In genomic region chr10:73215749-73216148, GRCh38 we compare ENCODE assay signal across 37 cellular contexts.
"Had no signal": no experiment of that assay in that cellular context is flagged by ENCODE, and none has a peak within 500 bp of the region (broad histone marks: within the 10 kb centered on the region; RNA-seq: fewer than 3 reads in every experiment).

No MANE protein-coding gene starts in this region.

- H3K27me3 Mint-ChIP-seq: activated B cell treated with CpG ODN at 0.5 μM for 24 hours; activated CD4-positive, alpha-beta memory T cell treated with anti-CD3 and anti-CD28 coated beads for 36 hours; activated CD4-positive, alpha-beta T cell treated with anti-CD3 and anti-CD28 coated beads, Interleukin-2, amount 10 ng/mL, durations not matched to agents 24 days and 14 days; activated CD8-positive, alpha-beta T cell treated with anti-CD3 and anti-CD28 coated beads for 36 hours; activated naive CD8-positive, alpha-beta T cell treated with anti-CD3 and anti-CD28 coated beads for 36 hours; activated T-helper 17 cell treated with anti-CD3 and anti-CD28 coated beads, Interleukin-2, amount 50 U/mL, for 72 hours had no signal

- H3K9me3 Mint-ChIP-seq: activated CD4-positive, alpha-beta memory T cell treated with anti-CD3 and anti-CD28 coated beads for 36 hours; activated CD8-positive, alpha-beta T cell treated with anti-CD3 and anti-CD28 coated beads for 36 hours; activated naive CD4-positive, alpha-beta T cell treated with anti-CD3 and anti-CD28 coated beads for 36 hours; activated naive CD4-positive, alpha-beta T cell treated with anti-CD3 and anti-CD28 coated beads, Interleukin-2, amount 50 U/mL, for 72 hours; activated naive CD8-positive, alpha-beta T cell treated with anti-CD3 and anti-CD28 coated beads for 36 hours; activated T-cell treated with anti-CD3 and anti-CD28 coated beads, Interleukin-2, amount 50 U/mL, for 4 hours; activated T-cell treated with anti-CD3 and anti-CD28 coated beads, Interleukin-2, amount 50 U/mL, for 72 hours; activated T-helper 1 cell treated with anti-CD3 and anti-CD28 coated beads, Interleukin-12 subunit alpha, Interleukin-12 subunit beta, Interleukin-2, Interleukin-4 antibody, amounts not matched to agents 30 ng/mL and 10 ng/mL and 1 ng/mL, durations not matched to agents 14 hours and 24 hours and 36 hours; activated T-helper 17 cell treated with anti-CD3 and anti-CD28 coated beads, Interleukin-2, amount 50 U/mL, for 72 hours; T-helper 1 cell treated with Interleukin-12 subunit alpha and Interleukin-12 subunit beta and Interleukin-4 antibody, amounts not matched to agents 30 μg/mL and 1 μg/mL, for 36 hours had no signal

- H3K27ac Mint-ChIP-seq: activated B cell treated with CpG ODN at 0.5 μM for 24 hours; activated CD4-positive, alpha-beta memory T cell treated with anti-CD3 and anti-CD28 coated beads for 36 hours; activated CD4-positive, alpha-beta T cell treated with anti-CD3 and anti-CD28 coated beads, Interleukin-2, amount 10 ng/mL, durations not matched to agents 24 days and 14 days; activated CD8-positive, alpha-beta T cell treated with anti-CD3 and anti-CD28 coated beads for 36 hours; activated naive CD4-positive, alpha-beta T cell treated with anti-CD3 and anti-CD28 coated beads for 36 hours; activated naive CD4-positive, alpha-beta T cell treated with anti-CD3 and anti-CD28 coated beads, Interleukin-2, amount 50 U/mL, for 72 hours; activated naive CD8-positive, alpha-beta T cell treated with anti-CD3 and anti-CD28 coated beads for 36 hours; activated T-helper 1 cell treated with anti-CD3 and anti-CD28 coated beads, Interleukin-12 subunit alpha, Interleukin-12 subunit beta, Interleukin-2, Interleukin-4 antibody, amounts not matched to agents 30 ng/mL and 10 ng/mL and 1 ng/mL, durations not matched to agents 14 hours and 24 hours and 36 hours; activated T-helper 17 cell treated with anti-CD3 and anti-CD28 coated beads, Interleukin-2, amount 50 U/mL, for 72 hours; T-helper 1 cell treated with Interleukin-12 subunit alpha and Interleukin-12 subunit beta and Interleukin-4 antibody, amounts not matched to agents 30 μg/mL and 1 μg/mL, for 36 hours; T-helper 2 cell treated with Interferon-gamma antibody and Interleukin-4, amounts not matched to agents 5 μg/mL and 100 μg/mL, for 36 hours had no signal

- H3K36me3 ChIP-seq: breast epithelium had no signal

- H3K27me3 ChIP-seq: adrenal gland, body of pancreas, brain microvascular endothelial cell, breast epithelium had no signal

- DNase-seq: activated B cell treated with CpG ODN at 0.5 μM for 24 hours; activated CD4-positive, alpha-beta memory T cell treated with anti-CD3 and anti-CD28 coated beads for 36 hours; activated CD4-positive, alpha-beta T cell treated with anti-CD3 and anti-CD28 coated beads for 4 hours; activated CD4-positive, alpha-beta T cell treated with anti-CD3 and anti-CD28 coated beads, Interleukin-2, amount 10 ng/mL, durations not matched to agents 24 days and 14 days; activated CD4-positive, alpha-beta T cell treated with anti-CD3 and anti-CD28 coated beads, Interleukin-2, amount 50 U/mL, for 1 hour; activated CD4-positive, alpha-beta T cell treated with anti-CD3 and anti-CD28 coated beads, Interleukin-2, amount 50 U/mL, for 4 hours; activated CD4-positive, CD25-positive, alpha-beta regulatory T cell treated with anti-CD3 and anti-CD28 coated beads, Interleukin-2, amount 50 U/mL, for 72 hours; activated CD8-positive, alpha-beta memory T cell treated with anti-CD3 and anti-CD28 coated beads, Interleukin-2, amount 50 U/mL, for 4 hours; activated CD8-positive, alpha-beta T cell treated with anti-CD3 and anti-CD28 coated beads for 36 hours; activated effector memory CD4-positive, alpha-beta T cell treated with anti-CD3 and anti-CD28 coated beads, Interleukin-2, amount 50 U/mL, for 16 hours; activated gamma-delta T cell treated with Interleukin-2 at 50 U/mL for 16 hours; activated naive CD4-positive, alpha-beta T cell; activated naive CD4-positive, alpha-beta T cell treated with anti-CD3 and anti-CD28 coated beads for 36 hours; activated naive CD4-positive, alpha-beta T cell treated with anti-CD3 and anti-CD28 coated beads, Interleukin-2, amount 50 U/mL, for 16 hours; activated naive CD8-positive, alpha-beta T cell treated with anti-CD3 and anti-CD28 coated beads for 36 hours; activated T-cell treated with anti-CD3 and anti-CD28 coated beads for 4 hours; activated T-cell treated with anti-CD3 and anti-CD28 coated beads, Interleukin-2, amount 50 U/mL, for 1 hour; activated T-cell treated with anti-CD3 and anti-CD28 coated beads, Interleukin-2, amount 50 U/mL, for 4 hours; activated T-cell treated with anti-CD3 and anti-CD28 coated beads, Interleukin-2, amount 50 U/mL, for 72 hours; adrenal gland; amniotic stem cell; aorta; body of pancreas; brain microvascular endothelial cell; central memory CD4-positive, alpha-beta T cell; T-helper 1 cell; T-helper 2 cell; T-helper 9 cell had no signal

- ATAC-seq: activated CD8-positive, alpha-beta T cell treated with anti-CD3 and anti-CD28 coated beads for 36 hours; activated naive CD4-positive, alpha-beta T cell treated with anti-CD3 and anti-CD28 coated beads, Interleukin-2, amount 50 U/mL, for 72 hours; activated T-cell treated with anti-CD3 and anti-CD28 coated beads, Interleukin-2, amount 50 U/mL, for 4 hours; activated T-cell treated with anti-CD3 and anti-CD28 coated beads, Interleukin-2, amount 50 U/mL, for 72 hours; activated T-helper 17 cell treated with anti-CD3 and anti-CD28 coated beads, Interleukin-2, amount 50 U/mL, for 72 hours; body of pancreas had no signal

- H3K4me3 Mint-ChIP-seq: activated B cell treated with CpG ODN at 0.5 μM for 24 hours; activated CD4-positive, alpha-beta memory T cell treated with anti-CD3 and anti-CD28 coated beads for 36 hours; activated CD4-positive, alpha-beta T cell treated with anti-CD3 and anti-CD28 coated beads, Interleukin-2, amount 10 ng/mL, durations not matched to agents 24 days and 14 days; activated CD8-positive, alpha-beta T cell treated with anti-CD3 and anti-CD28 coated beads for 36 hours; activated naive CD4-positive, alpha-beta T cell treated with anti-CD3 and anti-CD28 coated beads for 36 hours; activated naive CD8-positive, alpha-beta T cell treated with anti-CD3 and anti-CD28 coated beads for 36 hours; activated T-cell treated with anti-CD3 and anti-CD28 coated beads, Interleukin-2, amount 50 U/mL, for 4 hours; activated T-cell treated with anti-CD3 and anti-CD28 coated beads, Interleukin-2, amount 50 U/mL, for 72 hours; activated T-helper 1 cell treated with anti-CD3 and anti-CD28 coated beads, Interleukin-12 subunit alpha, Interleukin-12 subunit beta, Interleukin-2, Interleukin-4 antibody, amounts not matched to agents 30 ng/mL and 10 ng/mL and 1 ng/mL, durations not matched to agents 14 hours and 24 hours and 36 hours; activated T-helper 17 cell treated with anti-CD3 and anti-CD28 coated beads, Interleukin-2, amount 50 U/mL, for 72 hours; T-helper 1 cell treated with Interleukin-12 subunit alpha and Interleukin-12 subunit beta and Interleukin-4 antibody, amounts not matched to agents 30 μg/mL and 1 μg/mL, for 36 hours; T-helper 2 cell treated with Interferon-gamma antibody and Interleukin-4, amounts not matched to agents 5 μg/mL and 100 μg/mL, for 36 hours had no signal

- H3K4me3 ChIP-seq: adrenal gland, body of pancreas, breast epithelium had no signal

- H3K4me1 ChIP-seq: breast epithelium had no signal

- FAIRE-seq: astrocyte, TTC549 had no signal

- H3K9me3 ChIP-seq: adrenal gland, body of pancreas, breast epithelium had no signal

- H3K27ac ChIP-seq: adrenal gland, body of pancreas, brain microvascular endothelial cell, breast epithelium, VCaP had no signal

- H3K4me1 Mint-ChIP-seq: activated B cell treated with CpG ODN at 0.5 μM for 24 hours had no signal
